Comparison of ENCODE assay signal across 20 cellular contexts in the genomic region with DNA sequence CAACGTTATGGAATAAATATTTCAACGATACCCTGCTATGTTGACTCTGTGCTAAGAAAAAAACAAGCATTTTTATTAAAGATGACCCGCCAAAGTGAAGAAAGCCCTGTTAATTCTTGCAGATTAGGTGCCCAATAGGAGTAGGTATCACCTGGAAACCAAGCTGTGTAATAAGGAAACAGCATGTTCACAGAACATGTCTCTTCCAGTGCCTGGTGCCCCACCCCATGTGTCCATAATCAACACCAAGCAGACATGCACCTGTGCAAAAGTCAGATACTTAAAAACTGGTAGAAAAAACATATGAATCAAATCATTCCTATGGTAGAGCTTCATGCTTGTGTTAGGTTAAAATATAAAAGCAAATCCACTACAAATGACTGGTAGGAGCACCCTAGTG.
DNase-seq lines count a peak whose midpoint lies in the region; ATAC-seq, FAIRE-seq and TF ChIP-seq lines count a peak whose summit lies in the region.
"Had no signal": no experiment of that assay in that cellular context is flagged by ENCODE, and none has a peak within 500 bp of the region (broad histone marks: within the 10 kb centered on the region; RNA-seq: fewer than 3 reads in every experiment).

No MANE protein-coding gene starts in this region.

- H3K9me2 ChIP-seq in GM23338 (ENCODE audit: insufficient read depth): no peaks in the 10 kb centered on the region; the same call in 1 of the 2 replicates

- WGBS in small intestine, 3 donors: 82 to 86% (median 84%) methylated on average over 3 of the region's 3 CpGs

- H3K36me3 Mint-ChIP-seq in GM23338 (ENCODE audit: low read depth): peaks cover 54% of the 10 kb centered on the region
- H3K36me3 Mint-ChIP-seq in activated naive CD8-positive, alpha-beta T cell treated with anti-CD3 and anti-CD28 coated beads for 36 hours: no peaks in the 10 kb centered on the region
- H3K36me3 Mint-ChIP-seq: CD8-positive, alpha-beta T cell had no signal

- H3K27me3 Mint-ChIP-seq in GM23338 (ENCODE audit: insufficient read depth, low read depth, poor library complexity): peaks cover 7% of the 10 kb centered on the region
- H3K27me3 Mint-ChIP-seq in activated naive CD8-positive, alpha-beta T cell treated with anti-CD3 and anti-CD28 coated beads for 36 hours: peaks cover 4% of the 10 kb centered on the region

- intact Hi-C loops in mucosa of descending colon (cut with DNase I, micrococcal nuclease): no loop called here

- peaks cover 41% of the 10 kb centered on the region for H3K9me3 Mint-ChIP-seq in GM23338
- H3K9me3 Mint-ChIP-seq in activated naive CD8-positive, alpha-beta T cell treated with anti-CD3 and anti-CD28 coated beads for 36 hours: peaks cover 21% of the 10 kb centered on the region

- no peak for FAIRE-seq in small intestine (lab: Jason Lieb, UNC)
- FAIRE-seq: A549, D721Med, G401.6, GM12891 had no signal

- H2AFZ ChIP-seq in GM23338: no peak overlapping the region

- no peaks in the 10 kb centered on the region for H3F3A ChIP-seq in GM23338 (replicated peaks; ENCODE audit: low read depth)

- H3K4me3 Mint-ChIP-seq in GM23338: no peak overlapping the region
- no peak overlapping the region for H3K4me3 Mint-ChIP-seq in activated naive CD8-positive, alpha-beta T cell treated with anti-CD3 and anti-CD28 coated beads for 36 hours
- H3K4me3 Mint-ChIP-seq: B cell; CD4-positive, alpha-beta T cell; CD8-positive, alpha-beta T cell had no signal

- TF ChIP-seq CTCF in GM23338 (conservative IDR thresholded peaks at IDR 0.05; ENCODE audit: low read depth in 2 of 2) (no peak), mucosa of descending colon (IDR thresholded peaks at IDR 0.05) (no peak)

- ATAC-seq in GM23338 (no peak), mucosa of descending colon (peak; percentile 84), GM19023 (IDR thresholded peaks at IDR 0.05; ENCODE audit: unreplicated experiment) (no peak)
- ATAC-seq: A549; CD8-positive, alpha-beta T cell had no signal

- peaks cover 26% of the 10 kb centered on the region; the same call in 1 of the 2 replicates for H3K79me2 ChIP-seq in GM23338 (replicated peaks; ENCODE audit: insufficient read depth)

- DNase-seq in GM23338 (ENCODE audit: low spot score) (no peak), mucosa of descending colon (peak in 1 of 3 donors; percentile 40), small intestine (peak; percentile 13)
- no peak for DNase-seq in activated naive CD8-positive, alpha-beta T cell treated with anti-CD3 and anti-CD28 coated beads for 36 hours
- DNase-seq: AML-193; Caco-2; Calu3; CD4-positive, alpha-beta T cell; CD8-positive, alpha-beta T cell; DMS79 treated with DMSO at 0.1 percent for 48 hours; GF-D8 had no signal

- peaks cover 24% of the 10 kb centered on the region for H3K4me1 Mint-ChIP-seq in GM23338
- no peaks in the 10 kb centered on the region for H3K4me1 Mint-ChIP-seq in activated naive CD8-positive, alpha-beta T cell treated with anti-CD3 and anti-CD28 coated beads for 36 hours
- H3K4me1 Mint-ChIP-seq: B cell had no signal

- H3K4me3 ChIP-seq in GM23338: no peak overlapping the region
- H3K4me3 ChIP-seq in mucosa of descending colon: no peak overlapping the region
- no peak overlapping the region for H3K4me3 ChIP-seq in small intestine (ENCODE audit: low read depth in 1 of 2, low read length in 2 of 2)
- H3K4me3 ChIP-seq: A549; BLaER1 treated with 17β-estradiol and CSF1 and Interleukin-3, amounts not matched to agents 10 nM and 100 nM had no signal

- no peak overlapping the region for H3K4me2 ChIP-seq in GM23338
- H3K4me2 ChIP-seq: A549; BLaER1 treated with 17β-estradiol and CSF1 and Interleukin-3, amounts not matched to agents 10 nM and 100 nM had no signal

- H3K36me3 ChIP-seq in GM23338 (ENCODE audit: insufficient read depth) (peaks cover 8% of the 10 kb centered on the region; the same call in 1 of the 2 replicates), mucosa of descending colon (ENCODE audit: low read depth) (no peaks in the 10 kb centered on the region), small intestine (ENCODE audit: control insufficient read depth in 2 of 2, insufficient read depth in 2 of 2, low read length in 2 of 2) (no peaks in the 10 kb centered on the region)

- peaks cover 6% of the 10 kb centered on the region; the same call in 1 of the 2 replicates for H4K20me1 ChIP-seq in GM23338 (replicated peaks; ENCODE audit: insufficient read depth)
- H4K20me1 ChIP-seq: BLaER1 treated with 17β-estradiol and CSF1 and Interleukin-3, amounts not matched to agents 10 nM and 100 nM had no signal

- no peak overlapping the region for H3K27ac Mint-ChIP-seq in GM23338
- no peak overlapping the region for H3K27ac Mint-ChIP-seq in activated naive CD8-positive, alpha-beta T cell treated with anti-CD3 and anti-CD28 coated beads for 36 hours
- H3K27ac Mint-ChIP-seq: B cell; CD4-positive, alpha-beta T cell; CD8-positive, alpha-beta T cell had no signal

- H3K4me1 ChIP-seq in GM23338 (ENCODE audit: insufficient read depth) (peaks cover 11% of the 10 kb centered on the region), mucosa of descending colon (ENCODE audit: low read depth) (no peaks in the 10 kb centered on the region), small intestine (ENCODE audit: control insufficient read depth in 2 of 2, insufficient read depth in 1 of 2, low read depth in 1 of 2, low read length in 1 of 2) (no peaks in the 10 kb centered on the region)
- H3K4me1 ChIP-seq: A549, Caco-2 had no signal

- peaks cover 14% of the 10 kb centered on the region for H3K9me3 ChIP-seq in mucosa of descending colon
- no peaks in the 10 kb centered on the region for H3K9me3 ChIP-seq in small intestine (ENCODE audit: control insufficient read depth, low read depth)

- H3K27me3 ChIP-seq in GM23338 (ENCODE audit: insufficient read depth) (no peaks in the 10 kb centered on the region), small intestine (ENCODE audit: control insufficient read depth in 2 of 2, insufficient read depth in 2 of 2, low read length in 2 of 2) (no peaks in the 10 kb centered on the region)
- H3K27me3 ChIP-seq: BLaER1 treated with 17β-estradiol and CSF1 and Interleukin-3, amounts not matched to agents 10 nM and 100 nM had no signal

- H3K27ac ChIP-seq in GM23338 (ENCODE audit: low read depth) (0 out of 2 replicates have a peak overlapping the region, but pooled peaks have one; percentile 7), small intestine (ENCODE audit: low read depth in 1 of 2, low read length in 1 of 2) (no peak overlapping the region)
- H3K27ac ChIP-seq: 22Rv1; A549; BLaER1 treated with 17β-estradiol and CSF1 and Interleukin-3, amounts not matched to agents 10 nM and 100 nM; C4-2B had no signal

TF ChIP-seq in GM23338, 12 proteins besides CTCF, POLR2A, EP300 and RAD21 (continues in another document):
- TF ChIP-seq, protein P1, sequence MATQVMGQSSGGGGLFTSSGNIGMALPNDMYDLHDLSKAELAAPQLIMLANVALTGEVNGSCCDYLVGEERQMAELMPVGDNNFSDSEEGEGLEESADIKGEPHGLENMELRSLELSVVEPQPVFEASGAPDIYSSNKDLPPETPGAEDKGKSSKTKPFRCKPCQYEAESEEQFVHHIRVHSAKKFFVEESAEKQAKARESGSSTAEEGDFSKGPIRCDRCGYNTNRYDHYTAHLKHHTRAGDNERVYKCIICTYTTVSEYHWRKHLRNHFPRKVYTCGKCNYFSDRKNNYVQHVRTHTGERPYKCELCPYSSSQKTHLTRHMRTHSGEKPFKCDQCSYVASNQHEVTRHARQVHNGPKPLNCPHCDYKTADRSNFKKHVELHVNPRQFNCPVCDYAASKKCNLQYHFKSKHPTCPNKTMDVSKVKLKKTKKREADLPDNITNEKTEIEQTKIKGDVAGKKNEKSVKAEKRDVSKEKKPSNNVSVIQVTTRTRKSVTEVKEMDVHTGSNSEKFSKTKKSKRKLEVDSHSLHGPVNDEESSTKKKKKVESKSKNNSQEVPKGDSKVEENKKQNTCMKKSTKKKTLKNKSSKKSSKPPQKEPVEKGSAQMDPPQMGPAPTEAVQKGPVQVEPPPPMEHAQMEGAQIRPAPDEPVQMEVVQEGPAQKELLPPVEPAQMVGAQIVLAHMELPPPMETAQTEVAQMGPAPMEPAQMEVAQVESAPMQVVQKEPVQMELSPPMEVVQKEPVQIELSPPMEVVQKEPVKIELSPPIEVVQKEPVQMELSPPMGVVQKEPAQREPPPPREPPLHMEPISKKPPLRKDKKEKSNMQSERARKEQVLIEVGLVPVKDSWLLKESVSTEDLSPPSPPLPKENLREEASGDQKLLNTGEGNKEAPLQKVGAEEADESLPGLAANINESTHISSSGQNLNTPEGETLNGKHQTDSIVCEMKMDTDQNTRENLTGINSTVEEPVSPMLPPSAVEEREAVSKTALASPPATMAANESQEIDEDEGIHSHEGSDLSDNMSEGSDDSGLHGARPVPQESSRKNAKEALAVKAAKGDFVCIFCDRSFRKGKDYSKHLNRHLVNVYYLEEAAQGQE (IDR thresholded peaks at IDR 0.05; ENCODE audit: unreplicated experiment): no peak
- no peak for TF ChIP-seq ZNF114 (CRISPR knock-in tag; IDR thresholded peaks at IDR 0.05)
